Comparison of ENCODE assay signal across 9 cellular contexts in the genomic region with DNA sequence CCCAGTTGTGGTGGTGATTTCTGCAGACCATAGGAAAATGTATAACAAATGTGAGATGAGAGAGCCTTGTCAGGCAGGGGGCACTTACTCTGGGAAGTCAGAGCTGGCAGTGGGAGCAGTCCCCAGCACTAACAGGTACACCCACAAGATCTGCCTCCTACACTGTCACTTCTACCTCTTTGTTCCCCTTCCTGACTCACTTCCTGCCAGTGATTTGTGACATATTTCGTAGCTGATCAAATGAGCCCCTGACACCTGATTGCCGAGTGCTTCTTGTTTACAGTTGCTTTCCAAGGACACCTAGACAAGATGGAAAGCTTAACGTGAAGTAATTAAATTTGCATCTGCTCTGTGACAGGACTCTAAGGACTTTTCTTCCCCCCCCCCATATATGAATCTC. TPM values are rescaled to one million over a fixed set of nuclear protein-coding genes. Genes with fewer than 3 reads are reported as not detected.
DNase-seq lines count a peak whose midpoint lies in the region; ATAC-seq and TF ChIP-seq lines count a peak whose summit lies in the region.
"Had no signal": no experiment of that assay in that cellular context is flagged by ENCODE, and none has a peak within 500 bp of the region (broad histone marks: within the 10 kb centered on the region; RNA-seq: fewer than 3 reads in every experiment).

No MANE protein-coding gene starts in this region.

- H3K9me3 Mint-ChIP-seq in activated T-cell treated with anti-CD3 and anti-CD28 coated beads, Interleukin-2, amount 50 U/mL, for 24 hours, result peaks cover 9% of the 10 kb centered on the region
- H3K9me3 Mint-ChIP-seq in naive B cell, result peaks cover 0 to 10% (median 4%) of the 10 kb centered on the region in 7 donors

- H3K27ac ChIP-seq in suprapubic skin, result no peak overlapping the region

- DNase-seq in Daoy (ENCODE audit: low read depth), result peak; percentile 13
- peak; percentile 31 for DNase-seq in activated T-cell treated with anti-CD3 and anti-CD28 coated beads, Interleukin-2, amount 50 U/mL, for 24 hours
- DNase-seq in naive B cell, result peak; percentile 2
- no peak for DNase-seq in RPMI8226
- DNase-seq in suprapubic skin (ENCODE audit: low spot score in 2 of 2), result no peak
- DNase-seq: NCI-H1105 had no signal

- H3K27me3 Mint-ChIP-seq in activated T-cell treated with anti-CD3 and anti-CD28 coated beads, Interleukin-2, amount 50 U/mL, for 24 hours, result no peaks in the 10 kb centered on the region
- no peaks in the 10 kb centered on the region for H3K27me3 Mint-ChIP-seq in naive B cell

- H3K9me3 ChIP-seq in suprapubic skin, result no peaks in the 10 kb centered on the region

- H3K36me3 ChIP-seq in suprapubic skin, result no peaks in the 10 kb centered on the region

- ATAC-seq in HG03432 (IDR thresholded peaks at IDR 0.05; ENCODE audit: unreplicated experiment), result peak; percentile 37
- peak; percentile 79 to 85 for ATAC-seq in naive B cell (ENCODE audit: low read depth in 2 of 2)
- no peak for ATAC-seq in HG02678 (IDR thresholded peaks at IDR 0.05; ENCODE audit: unreplicated experiment)
- ATAC-seq in GM18520 (IDR thresholded peaks at IDR 0.05; ENCODE audit: unreplicated experiment), result no peak

- H3K4me1 Mint-ChIP-seq in activated T-cell treated with anti-CD3 and anti-CD28 coated beads, Interleukin-2, amount 50 U/mL, for 24 hours (ENCODE audit: low read depth), result peaks cover 41% of the 10 kb centered on the region
- H3K4me1 Mint-ChIP-seq in naive B cell, result peaks cover 26 to 61% (median 35%) of the 10 kb centered on the region in 3 donors

- H3K36me3 Mint-ChIP-seq in activated T-cell treated with anti-CD3 and anti-CD28 coated beads, Interleukin-2, amount 50 U/mL, for 24 hours (ENCODE audit: low read depth), result peaks cover 6% of the 10 kb centered on the region
- H3K36me3 Mint-ChIP-seq in naive B cell, result peaks cover 8 to 9% of the 10 kb centered on the region in 2 donors

- no peak for TF ChIP-seq EP300 in suprapubic skin (IDR thresholded peaks at IDR 0.05)

- no peaks in the 10 kb centered on the region for H3K27me3 ChIP-seq in suprapubic skin

- peaks cover 27% of the 10 kb centered on the region for H3K4me1 ChIP-seq in suprapubic skin

- 39% methylated on average over 3 of the region's 3 CpGs for WGBS in suprapubic skin

- peak overlapping the region; percentile 42 for H3K27ac Mint-ChIP-seq in activated T-cell treated with anti-CD3 and anti-CD28 coated beads, Interleukin-2, amount 50 U/mL, for 24 hours
- peak overlapping the region; percentile 28 to 87 (median 72) for H3K27ac Mint-ChIP-seq in naive B cell

- H3K4me3 Mint-ChIP-seq in activated T-cell treated with anti-CD3 and anti-CD28 coated beads, Interleukin-2, amount 50 U/mL, for 24 hours, result no peak overlapping the region
- peak overlapping the region in 5 of 8 donors; percentile 7 to 51 (median 30) for H3K4me3 Mint-ChIP-seq in naive B cell

- H3K4me3 ChIP-seq in suprapubic skin, result no peak overlapping the region

- TF ChIP-seq CTCF in suprapubic skin (IDR thresholded peaks at IDR 0.05), result no peak

- TF ChIP-seq POLR2A in suprapubic skin (IDR thresholded peaks at IDR 0.05), result no peak

RNA-seq across cellular contexts. Expression of gene FTO, which starts 40.5 kb away (rescaled TPM):
- total RNA-seq in Daoy (2014; rRNA removed; shearing (Covaris generic)), result 37.5 and 38.8 TPM in 2 replicates
- 10 to 100 TPM; 64.7 to 89.0 (median 79.6) TPM for polyA plus RNA-seq in naive B cell (ENCODE audit: low read depth in 6 of 6)
- total RNA-seq in suprapubic skin, result 100 to 1,000 TPM in 1 of 4 donors, 10 to 100 TPM in 3; 64.4 to 116 (median 71.3) TPM

RNA-seq across cellular contexts. Expression of gene RPGRIP1L, which starts 40.8 kb away (rescaled TPM):
- 4.1 and 5.3 TPM in 2 replicates for total RNA-seq in Daoy (2014; rRNA removed; shearing (Covaris generic))
- polyA plus RNA-seq in naive B cell (ENCODE audit: low read depth in 6 of 6), result 1 to 10 TPM; 2.0 to 3.4 (median 2.7) TPM
- 1 to 10 TPM; 2.4 to 7.2 (median 3.8) TPM for total RNA-seq in suprapubic skin

Comparison
In these comparisons a context has a peak if more than half of its experiments do, and no peak if none do; other contexts are left out.
1. DNase-seq: peak in Daoy (single experiment), activated T-cell treated with anti-CD3 and anti-CD28 coated beads, Interleukin-2, amount 50 U/mL, for 24 hours (single experiment) and naive B cell (single experiment); none in RPMI8226 (single experiment) and suprapubic skin (0 of 2).
2. ATAC-seq: peak in HG03432 (single experiment) and naive B cell (2 of 2); none in HG02678 (single experiment) and GM18520 (single experiment).